33 cellular contexts compared by ENCODE assay signal in genomic region chr10:120076966-120077706, GRCh38.
DNase-seq lines count a peak whose midpoint lies in the region; ATAC-seq and TF ChIP-seq lines count a peak whose summit lies in the region.
"Had no signal": no experiment of that assay in that cellular context is flagged by ENCODE, and none has a peak within 500 bp of the region (broad histone marks: within the 10 kb centered on the region; RNA-seq: fewer than 3 reads in every experiment).

No MANE protein-coding gene starts in this region.

- peaks cover 15% of the 10 kb centered on the region for H3K4me1 ChIP-seq in HUES6 (ENCODE audit: control insufficient read depth, insufficient read depth, low read length)
- H3K4me1 ChIP-seq: heart right ventricle, suprapubic skin, upper lobe of right lung had no signal

- TF ChIP-seq CTCF in nephron (IDR thresholded peaks at IDR 0.05; ENCODE audit: unreplicated experiment in 3 of 3), result no peak

- peaks cover 5% of the 10 kb centered on the region; the same call in 1 of the 2 replicates for H3K27me3 ChIP-seq in HUES6 (ENCODE audit: control insufficient read depth, insufficient read depth, low read length)

- peaks cover 7% of the 10 kb centered on the region for H3K9me3 Mint-ChIP-seq in nephron
- H3K9me3 Mint-ChIP-seq: activated naive CD4-positive, alpha-beta T cell treated with anti-CD3 and anti-CD28 coated beads, Interleukin-2, amount 50 U/mL, for 24 hours; activated T-helper 2 cell treated with anti-CD3 and anti-CD28 coated beads, Interferon-gamma antibody, Interleukin-2, Interleukin-4, amounts not matched to agents 10 μg/mL and 5 μg/mL and 100 μg/mL, durations not matched to agents 14 hours and 24 hours and 36 hours had no signal

- H3K4me3 ChIP-seq in HUES6 (ENCODE audit: low read depth, low read length), result peak overlapping the region; percentile 34; the same call in 1 of the 2 replicates
- H3K4me3 ChIP-seq: heart right ventricle, smooth muscle cell, suprapubic skin, upper lobe of right lung had no signal

- peak overlapping the region in 2 of 3 experiments; percentile 28 to 44 for H3K4me3 Mint-ChIP-seq in nephron
- H3K4me3 Mint-ChIP-seq: activated CD8-positive, alpha-beta T cell treated with anti-CD3 and anti-CD28 coated beads, Interleukin-2, amount 10 ng/mL, durations not matched to agents 7 days and 5 days; activated naive CD4-positive, alpha-beta T cell treated with anti-CD3 and anti-CD28 coated beads, Interleukin-2, amount 50 U/mL, for 24 hours; CD14-positive monocyte; naive thymus-derived CD4-positive, alpha-beta T cell had no signal

- H3K27ac ChIP-seq in HUES6 (ENCODE audit: low read depth, low read length), result no peak overlapping the region
- H3K27ac ChIP-seq: heart right ventricle, suprapubic skin, upper lobe of right lung, VCaP had no signal

- H3K27ac Mint-ChIP-seq in nephron, result no peak overlapping the region
- H3K27ac Mint-ChIP-seq: activated CD8-positive, alpha-beta T cell treated with anti-CD3 and anti-CD28 coated beads, Interleukin-2, amount 10 ng/mL, durations not matched to agents 7 days and 5 days; activated naive CD4-positive, alpha-beta T cell treated with anti-CD3 and anti-CD28 coated beads, Interleukin-2, amount 50 U/mL, for 24 hours; activated T-helper 2 cell treated with anti-CD3 and anti-CD28 coated beads, Interferon-gamma antibody, Interleukin-2, Interleukin-4, amounts not matched to agents 10 μg/mL and 5 μg/mL and 100 μg/mL, durations not matched to agents 14 hours and 24 hours and 36 hours; naive thymus-derived CD4-positive, alpha-beta T cell had no signal

- peaks cover 6% of the 10 kb centered on the region for H3K9me3 ChIP-seq in HUES6 (ENCODE audit: control insufficient read depth, insufficient read depth, low read depth, low read length)
- H3K9me3 ChIP-seq: suprapubic skin, upper lobe of right lung had no signal

- no peaks in the 10 kb centered on the region for H3K36me3 ChIP-seq in HUES6 (ENCODE audit: control insufficient read depth, insufficient read depth, low read length)
- H3K36me3 ChIP-seq: heart right ventricle, suprapubic skin, upper lobe of right lung had no signal

- H3K36me3 Mint-ChIP-seq in nephron (ENCODE audit: low read depth), result no peaks in the 10 kb centered on the region
- H3K36me3 Mint-ChIP-seq: activated naive CD4-positive, alpha-beta T cell treated with anti-CD3 and anti-CD28 coated beads, Interleukin-2, amount 50 U/mL, for 24 hours; brain; CD14-positive monocyte had no signal

- ATAC-seq in esophagus mucosa, result no peak
- no peak for ATAC-seq in GM21390 (IDR thresholded peaks at IDR 0.05; ENCODE audit: unreplicated experiment)
- no peak for ATAC-seq in HG02973 (IDR thresholded peaks at IDR 0.05; ENCODE audit: unreplicated experiment)
- ATAC-seq: activated CD8-positive, alpha-beta T cell treated with anti-CD3 and anti-CD28 coated beads, Interleukin-2, amount 10 ng/mL, durations not matched to agents 7 days and 5 days; heart right ventricle; HepG2; naive thymus-derived CD4-positive, alpha-beta T cell; right cardiac atrium; upper lobe of right lung had no signal

- H3K27me3 Mint-ChIP-seq in nephron (ENCODE audit: low read depth), result peaks cover 47% of the 10 kb centered on the region

- no peak overlapping the region for H3K9ac ChIP-seq in HUES6 (ENCODE audit: low read length)

- DNase-seq in COR-L47 (lab: John Stamatoyannopoulos, UW) (peak; percentile 62), NCI-H748 treated with DMSO at 0.1 percent for 48 hours (lab: John Stamatoyannopoulos, UW) (peak; percentile 52), NCI-H510A (lab: John Stamatoyannopoulos, UW) (no peak)
- DNase-seq: activated CD4-positive, alpha-beta T cell treated with anti-CD3 and anti-CD28 coated beads for 4 hours; activated CD8-positive, alpha-beta T cell treated with anti-CD3 and anti-CD28 coated beads, Interleukin-2, amount 10 ng/mL, durations not matched to agents 7 days and 5 days; amniotic stem cell; Calu3; cerebellar nuclear complex; dermis blood vessel endothelial cell; foreskin melanocyte; heart right ventricle; kidney glomerular epithelial cell; midbrain; naive thymus-derived CD4-positive, alpha-beta T cell; NCI-H187; right cardiac atrium; SIG-M5; stimulated activated naive CD4-positive, alpha-beta T cell treated with Interleukin-2 at 50 U/mL for 16 hours; T1000; upper lobe of right lung had no signal

- no peaks in the 10 kb centered on the region for H3K4me1 Mint-ChIP-seq in nephron
- H3K4me1 Mint-ChIP-seq: activated naive CD4-positive, alpha-beta T cell treated with anti-CD3 and anti-CD28 coated beads, Interleukin-2, amount 50 U/mL, for 24 hours; CD14-positive monocyte; naive thymus-derived CD4-positive, alpha-beta T cell had no signal
